ENCODE assay signal across 35 cellular contexts in genomic region chr5:79847561-79847960, GRCh38.
"Had no signal": no experiment of that assay in that cellular context is flagged by ENCODE, and none has a peak within 500 bp of the region (broad histone marks: within the 10 kb centered on the region; RNA-seq: fewer than 3 reads in every experiment).

No MANE protein-coding gene starts in this region.

- H3K9me3 Mint-ChIP-seq: activated B cell treated with CpG ODN at 0.5 μM for 24 hours; activated naive CD4-positive, alpha-beta T cell treated with anti-CD3 and anti-CD28 coated beads, Interleukin-2, amount 50 U/mL, for 24 hours; activated naive CD8-positive, alpha-beta T cell treated with anti-CD3 and anti-CD28 coated beads, Interleukin-2, amount 50 U/mL, for 24 hours; activated T-cell treated with anti-CD3 and anti-CD28 coated beads, Interleukin-2, amount 50 U/mL, for 72 hours; activated T-helper 17 cell treated with anti-CD3 and anti-CD28 coated beads, Interleukin-2, amount 50 U/mL, for 72 hours had no signal

- H3K27me3 ChIP-seq: MG63 had no signal

- H3K27ac ChIP-seq: VCaP had no signal

- FAIRE-seq: bronchial epithelial cell had no signal

- ATAC-seq: activated CD8-positive, alpha-beta T cell treated with anti-CD3 and anti-CD28 coated beads for 36 hours; activated naive CD8-positive, alpha-beta T cell treated with anti-CD3 and anti-CD28 coated beads, Interleukin-2, amount 50 U/mL, for 24 hours; activated T-cell treated with anti-CD3 and anti-CD28 coated beads, Interleukin-2, amount 50 U/mL, for 72 hours; activated T-helper 17 cell treated with anti-CD3 and anti-CD28 coated beads, Interleukin-2, amount 50 U/mL, for 72 hours had no signal

- H3K36me3 Mint-ChIP-seq: activated naive CD4-positive, alpha-beta T cell treated with anti-CD3 and anti-CD28 coated beads, Interleukin-2, amount 50 U/mL, for 24 hours; brain had no signal

- H3K4me1 Mint-ChIP-seq: activated B cell treated with CpG ODN at 0.5 μM for 24 hours; activated naive CD4-positive, alpha-beta T cell treated with anti-CD3 and anti-CD28 coated beads, Interleukin-2, amount 50 U/mL, for 24 hours had no signal

- H3K27me3 Mint-ChIP-seq: activated naive CD4-positive, alpha-beta T cell treated with anti-CD3 and anti-CD28 coated beads, Interleukin-2, amount 50 U/mL, for 24 hours had no signal

- H3K4me3 ChIP-seq: MG63 had no signal

- DNase-seq: activated B cell treated with CpG ODN at 0.5 μM for 24 hours; activated CD4-positive, alpha-beta T cell treated with anti-CD3 and anti-CD28 coated beads for 4 hours; activated CD4-positive, alpha-beta T cell treated with anti-CD3 and anti-CD28 coated beads, Interleukin-2, amount 50 U/mL, for 4 hours; activated CD4-positive, CD25-positive, alpha-beta regulatory T cell treated with anti-CD3 and anti-CD28 coated beads, Interleukin-2, amount 50 U/mL, for 72 hours; activated CD8-positive, alpha-beta T cell treated with anti-CD3 and anti-CD28 coated beads for 36 hours; activated gamma-delta T cell; activated naive CD4-positive, alpha-beta T cell treated with Interleukin-2 at 50 U/mL for 16 hours; activated naive CD8-positive, alpha-beta T cell treated with anti-CD3 and anti-CD28 coated beads, Interleukin-2, amount 50 U/mL, for 24 hours; activated T-cell treated with anti-CD3 and anti-CD28 coated beads, Interleukin-2, amount 50 U/mL, for 1 hour; activated T-cell treated with anti-CD3 and anti-CD28 coated beads, Interleukin-2, amount 50 U/mL, for 72 hours; anterior cingulate cortex; caudate nucleus; Kasumi-1; KG1; MG63; MV-4-11; NCI-H1092; NCI-H1436 treated with DMSO at 0.1 percent for 48 hours; NCI-H1694 treated with DMSO at 0.1 percent for 48 hours; NCI-H2029; NCI-H345; NCI-H510A; NCI-H526; NCI-H748 treated with DMSO at 0.1 percent for 48 hours; NK-92 treated with Interleukin-12 subunit alpha and Interleukin-12 subunit beta, amount 100 ng/mL, for 24 hours; Right ventricle myocardium superior; SW 1271; T-helper 1 cell; T-helper 2 cell; T-helper 9 cell had no signal

- H3K4me3 Mint-ChIP-seq: activated B cell treated with CpG ODN at 0.5 μM for 24 hours; activated CD8-positive, alpha-beta T cell treated with anti-CD3 and anti-CD28 coated beads for 36 hours; activated naive CD4-positive, alpha-beta T cell treated with anti-CD3 and anti-CD28 coated beads, Interleukin-2, amount 50 U/mL, for 24 hours; activated naive CD8-positive, alpha-beta T cell treated with anti-CD3 and anti-CD28 coated beads, Interleukin-2, amount 50 U/mL, for 24 hours; activated T-cell treated with anti-CD3 and anti-CD28 coated beads, Interleukin-2, amount 50 U/mL, for 72 hours; activated T-helper 17 cell treated with anti-CD3 and anti-CD28 coated beads, Interleukin-2, amount 50 U/mL, for 72 hours; brain had no signal

- H3K36me3 ChIP-seq: MG63 had no signal

- H3K27ac Mint-ChIP-seq: activated B cell treated with CpG ODN at 0.5 μM for 24 hours; activated CD8-positive, alpha-beta T cell treated with anti-CD3 and anti-CD28 coated beads for 36 hours; activated naive CD4-positive, alpha-beta T cell treated with anti-CD3 and anti-CD28 coated beads, Interleukin-2, amount 50 U/mL, for 24 hours; activated naive CD8-positive, alpha-beta T cell treated with anti-CD3 and anti-CD28 coated beads, Interleukin-2, amount 50 U/mL, for 24 hours; activated T-cell treated with anti-CD3 and anti-CD28 coated beads, Interleukin-2, amount 50 U/mL, for 72 hours; activated T-helper 17 cell treated with anti-CD3 and anti-CD28 coated beads, Interleukin-2, amount 50 U/mL, for 72 hours; brain had no signal

- H3K9me3 ChIP-seq: MG63 had no signal
